In genomic region chr3:127035672-127036071, GRCh38 we compare ENCODE assay signal across 11 cellular contexts. TPM values are rescaled to one million over a fixed set of nuclear protein-coding genes. Genes with fewer than 3 reads are reported as not detected.
DNase-seq lines count a peak whose midpoint lies in the region; ATAC-seq and TF ChIP-seq lines count a peak whose summit lies in the region.
"Had no signal": no experiment of that assay in that cellular context is flagged by ENCODE, and none has a peak within 500 bp of the region (broad histone marks: within the 10 kb centered on the region; RNA-seq: fewer than 3 reads in every experiment).

No MANE protein-coding gene starts in this region.

- intact Hi-C loops in body of pancreas (cut with DNase I) = no loop called here

- ATAC-seq in body of pancreas (peak; percentile 35), upper lobe of left lung (ENCODE audit: low FRiP score in 2 of 2) (peak; percentile 50 to 63)

- H3K4me1 ChIP-seq in body of pancreas (no peaks in the 10 kb centered on the region), upper lobe of left lung (peaks cover 0 to 15% (median 5%) of the 10 kb centered on the region in 4 donors)

- no peak overlapping the region for H3K4me3 ChIP-seq in body of pancreas
- no peak overlapping the region for H3K4me3 ChIP-seq in upper lobe of left lung

- WGBS in body of pancreas, 2 donors = 67 to 70% methylated on average over 9 to 10 of the region's 10 CpGs
- WGBS in upper lobe of left lung, 2 donors = 43 to 52% methylated on average over 2 to 10 of the region's 10 CpGs

- H3K36me3 ChIP-seq in body of pancreas (replicated peaks in 1 of 2; ENCODE audit: insufficient read depth in 1 of 2, low read depth in 2 of 2) (peaks cover 0 to 5% of the 10 kb centered on the region in 2 donors), upper lobe of left lung (peaks cover 4 to 41% (median 26%) of the 10 kb centered on the region in 4 donors)

- TF ChIP-seq CTCF in body of pancreas (IDR thresholded peaks at IDR 0.05) (no peak), upper lobe of left lung (IDR thresholded peaks at IDR 0.05) (no peak)

- TF ChIP-seq POLR2A in body of pancreas (IDR thresholded peaks at IDR 0.05) = no peak
- TF ChIP-seq POLR2A in upper lobe of left lung (IDR thresholded peaks at IDR 0.05) = no peak

- H3K27me3 ChIP-seq in body of pancreas = no peaks in the 10 kb centered on the region
- H3K27me3 ChIP-seq in upper lobe of left lung = no peaks in the 10 kb centered on the region

- DNase-seq in DMS 273 (lab: John Stamatoyannopoulos, UW; ENCODE audit: unreplicated experiment) = peak; percentile 82
- DNase-seq in DMS 273 treated with DMSO at 0.1 percent for 48 hours (lab: John Stamatoyannopoulos, UW) = no peak
- DNase-seq in body of pancreas = peak; percentile 23 to 64 (median 43)
- DNase-seq in kidney tubule cell (ENCODE audit: low spot score) = peak; percentile 91
- DNase-seq in upper lobe of left lung = peak; percentile 81 to 87
- no peak for DNase-seq in DMS79 (lab: John Stamatoyannopoulos, UW)
- DNase-seq in HuH-7 (ENCODE audit: low spot score) = no peak
- DNase-seq in activated naive CD4-positive, alpha-beta T cell treated with Interleukin-2 at 50 U/mL for 16 hours = no peak
- DNase-seq: activated gamma-delta T cell, SIG-M5 had no signal

- no peak for TF ChIP-seq EP300 in upper lobe of left lung (IDR thresholded peaks at IDR 0.05)

- H3K9me3 ChIP-seq in body of pancreas = no peaks in the 10 kb centered on the region
- H3K9me3 ChIP-seq in upper lobe of left lung = no peaks in the 10 kb centered on the region

- H3K27ac ChIP-seq in body of pancreas (no peak overlapping the region), upper lobe of left lung (peak overlapping the region in 3 of 4 donors; percentile 46 to 65 (median 57))
- H3K27ac ChIP-seq: 22Rv1 had no signal

RNA-seq across cellular contexts. Expression of gene PLXNA1, which starts 52.8 kb away (rescaled TPM):
- total RNA-seq in body of pancreas (10 to 100 TPM; 13.2 to 25.1 TPM), upper lobe of left lung (10 to 100 TPM; 48.0 to 94.3 (median 73.7) TPM)

Comparison
In these comparisons a context has a peak if more than half of its experiments do, and no peak if none do; other contexts are left out.
1. DNase-seq: peak in DMS 273 (single experiment), body of pancreas (4 of 4), kidney tubule cell (single experiment) and upper lobe of left lung (2 of 2); none in DMS 273 treated with DMSO at 0.1 percent for 48 hours (single experiment), DMS79 (single experiment), HuH-7 (single experiment) and activated naive CD4-positive, alpha-beta T cell treated with Interleukin-2 at 50 U/mL for 16 hours (single experiment).
2. H3K27ac ChIP-seq: peak in upper lobe of left lung (3 of 4); none in body of pancreas (0 of 4).